Comparison of ENCODE assay signal across 8 cellular contexts in the genomic region with DNA sequence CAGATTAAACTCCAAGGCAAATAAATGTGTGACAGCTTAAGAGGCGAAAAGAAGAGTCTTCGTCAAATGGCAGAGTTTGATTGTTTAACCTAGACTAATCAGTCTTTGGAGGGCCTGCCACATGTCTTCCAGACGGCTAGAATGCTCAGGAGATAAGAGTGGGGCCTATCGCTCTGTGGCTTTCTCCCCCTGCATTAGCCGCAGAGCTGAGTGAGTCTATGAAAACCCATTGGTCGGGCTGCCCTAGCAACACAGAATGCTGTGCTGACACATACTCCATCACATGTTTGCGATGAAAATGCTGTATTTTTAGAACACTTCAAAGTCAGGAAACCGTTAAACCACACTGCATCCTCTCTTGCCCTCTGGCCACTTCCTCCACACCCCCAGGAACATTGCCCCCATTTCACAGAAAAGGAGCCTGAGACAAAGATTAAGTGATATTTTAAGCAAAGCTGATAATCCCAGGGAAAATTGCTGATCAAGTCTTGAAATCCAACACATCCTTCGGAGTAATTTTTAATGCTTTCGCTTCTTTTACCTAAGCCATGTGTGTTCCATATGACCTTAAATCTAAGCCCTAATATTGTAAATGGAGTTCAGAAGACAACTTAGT.
DNase-seq lines count a peak whose midpoint lies in the region; ATAC-seq and TF ChIP-seq lines count a peak whose summit lies in the region.

No MANE protein-coding gene starts in this region.

- DNase-seq in GM12865 (ENCODE audit: low read depth) (peak; percentile 96), NCI-H524 (lab: John Stamatoyannopoulos, UW) (peak; percentile 36 to 80), activated T-cell treated with anti-CD3 and anti-CD28 coated beads for 48 hours (ENCODE audit: low read depth) (peak; percentile 69), Right ventricle myocardium superior (peak; percentile 64), NCI-H1048 (lab: John Stamatoyannopoulos, UW) (no peak), mammary epithelial cell (no peak)
- DNase-seq in stimulated activated CD4-positive, alpha-beta T cell treated with anti-CD3 and anti-CD28 coated beads, Interleukin-4, amount 100 ng/mL, for 48 hours (ENCODE audit: low read depth in 2 of 2), result peak; percentile 58 to 74

- H3K79me2 ChIP-seq in mammary epithelial cell (ENCODE audit: insufficient read depth, low read length), result no peaks in the 10 kb centered on the region

- H3K4me2 ChIP-seq in mammary epithelial cell (ENCODE audit: insufficient read depth, low read depth, low read length), result no peak overlapping the region

- CTCF ChIA-PET in mammary epithelial cell (lab: Charles Lee; ENCODE audit: low non-redundant PET), result no interaction called here

- H2AFZ ChIP-seq in mammary epithelial cell (ENCODE audit: low read depth, low read length), result no peak overlapping the region

- BruUV-seq in mammary epithelial cell (replicated peaks; lab: Mats Ljungman, UMichigan), result no TSS peak

- intact Hi-C loops in Right ventricle myocardium superior (cut with DNase I), result no loop called here
- intact Hi-C loops in mammary epithelial cell (cut with micrococcal nuclease), result no loop called here

- dilution Hi-C loops in mammary epithelial cell (cut with HindIII; ENCODE audit: low sequenced_read_pairs), result no loop called here

- H3K27me3 ChIP-seq in mammary epithelial cell (ENCODE audit: insufficient read depth, low read length), result no peaks in the 10 kb centered on the region

- no peaks in the 10 kb centered on the region for H3K36me3 ChIP-seq in mammary epithelial cell (ENCODE audit: insufficient read depth, low read length)

- H3K9ac ChIP-seq in mammary epithelial cell (ENCODE audit: insufficient read depth, low read length), result no peak overlapping the region

- TF ChIP-seq CTCF in GM12865 (IDR thresholded peaks at IDR 0.05; ENCODE audit: insufficient read depth, low read depth, low read length, missing control alignments) (no peak), mammary epithelial cell (conservative IDR thresholded peaks at IDR 0.05 in 1 of 2, IDR thresholded peaks at IDR 0.05 in 1 of 2; ENCODE audit: extremely low read depth in 1 of 2, insufficient read depth in 1 of 2, low read depth in 1 of 2, low read length in 2 of 2) (no peak)

- in situ Hi-C loops in mammary epithelial cell (cut with MboI; ENCODE audit: low sequenced_read_pairs in 2 of 2), result no loop called here

- WGBS in mammary epithelial cell (ENCODE audit: low coverage, missing lambda C conversion rate), result 77% methylated on average over 10 of the region's 10 CpGs

- peaks cover 33% of the 10 kb centered on the region for H3K9me3 ChIP-seq in mammary epithelial cell (replicated peaks; ENCODE audit: insufficient read depth, low read length)

- ATAC-seq in HG02571 (IDR thresholded peaks at IDR 0.05; ENCODE audit: unreplicated experiment) (peak; percentile 77), Right ventricle myocardium superior (ENCODE audit: poor library complexity) (peak; percentile 69)

- H4K20me1 ChIP-seq in mammary epithelial cell (ENCODE audit: insufficient read depth, low read length), result no peaks in the 10 kb centered on the region

- no peaks in the 10 kb centered on the region for H3K4me1 ChIP-seq in mammary epithelial cell (ENCODE audit: insufficient read depth, low read length)

- peak overlapping the region; percentile 75 for H3K4me3 ChIP-seq in GM12865 (ENCODE audit: low read depth, low read length)
- no peak overlapping the region for H3K4me3 ChIP-seq in mammary epithelial cell (replicated peaks in 1 of 3; ENCODE audit: insufficient read depth in 1 of 3, low read depth in 2 of 3, low read length in 3 of 3)

- no peak overlapping the region for H3K27ac ChIP-seq in mammary epithelial cell (ENCODE audit: insufficient read depth, low read depth, low read length)

Comparison
In these comparisons a context has a peak if more than half of its experiments do, and no peak if none do; other contexts are left out.
1. DNase-seq: peak in GM12865 (single experiment), NCI-H524 (2 of 2), activated T-cell treated with anti-CD3 and anti-CD28 coated beads for 48 hours (single experiment), Right ventricle myocardium superior (single experiment) and stimulated activated CD4-positive, alpha-beta T cell treated with anti-CD3 and anti-CD28 coated beads, Interleukin-4, amount 100 ng/mL, for 48 hours (2 of 2); none in NCI-H1048 (single experiment) and mammary epithelial cell (single experiment).